In genomic region chrX:153700376-153700945, GRCh38 we compare ENCODE assay signal across 25 cellular contexts. TPM values are rescaled to one million over a fixed set of nuclear protein-coding genes. Genes with fewer than 3 reads are reported as not detected.
DNase-seq lines count a peak whose midpoint lies in the region; ATAC-seq and TF ChIP-seq lines count a peak whose summit lies in the region.
"Had no signal": no experiment of that assay in that cellular context is flagged by ENCODE, and none has a peak within 500 bp of the region (broad histone marks: within the 10 kb centered on the region; RNA-seq: fewer than 3 reads in every experiment).

No MANE protein-coding gene starts in this region.

- H3K79me2 ChIP-seq in mesendoderm (ENCODE audit: control insufficient read depth, insufficient read depth, low read length), result no peaks in the 10 kb centered on the region

- H3K27me3 Mint-ChIP-seq in MCF 10A (ENCODE audit: insufficient read depth, unreplicated experiment), result no peaks in the 10 kb centered on the region
- no peaks in the 10 kb centered on the region for H3K27me3 Mint-ChIP-seq in effector memory CD8-positive, alpha-beta T cell
- H3K27me3 Mint-ChIP-seq: activated CD8-positive, alpha-beta T cell treated with anti-CD3 and anti-CD28 coated beads for 36 hours; memory B cell had no signal

- H3K27ac Mint-ChIP-seq in MCF 10A (ENCODE audit: low read depth, unreplicated experiment), result no peak overlapping the region
- H3K27ac Mint-ChIP-seq in effector memory CD8-positive, alpha-beta T cell, result no peak overlapping the region
- H3K27ac Mint-ChIP-seq: activated CD8-positive, alpha-beta T cell treated with anti-CD3 and anti-CD28 coated beads for 36 hours; memory B cell had no signal

- DNase-seq in MCF 10A (ENCODE audit: unreplicated experiment), result no peak
- DNase-seq in left ventricle myocardium superior, result no peak
- peak in 1 of 2 donors; percentile 68 for DNase-seq in gastrocnemius medialis
- DNase-seq in globus pallidus (ENCODE audit: low spot score), result no peak
- DNase-seq in mesendoderm, result no peak
- no peak for DNase-seq in effector memory CD8-positive, alpha-beta T cell
- DNase-seq in body of pancreas, result no peak
- DNase-seq: activated CD8-positive, alpha-beta T cell treated with anti-CD3 and anti-CD28 coated beads for 36 hours; activated T-cell treated with anti-CD3 and anti-CD28 coated beads, Interleukin-2, amount 50 U/mL, for 4 hours; DMS53; NCI-H1092; NCI-H2081; NCI-H524 treated with DMSO at 0.1 percent for 48 hours; stimulated activated CD4-positive, alpha-beta T cell treated with anti-CD3 and anti-CD28 coated beads, Interleukin-2, amount 100 ng/mL, for 24 hours; substantia nigra had no signal

- H2BK5ac ChIP-seq in mesendoderm (ENCODE audit: low read length), result no peak overlapping the region

- H2AK5ac ChIP-seq in mesendoderm (ENCODE audit: low read length), result no peak overlapping the region

- no peak overlapping the region for H2BK120ac ChIP-seq in mesendoderm (ENCODE audit: low read depth, low read length)

- no peak overlapping the region for H3K56ac ChIP-seq in mesendoderm (ENCODE audit: low read length)

- POLR2A ChIA-PET in MCF 10A (lab: Yijun Ruan, JAX), result no interaction called here

- H3K27me3 ChIP-seq in gastrocnemius medialis, result no peaks in the 10 kb centered on the region
- no peaks in the 10 kb centered on the region for H3K27me3 ChIP-seq in mesendoderm (ENCODE audit: insufficient read depth, low read length, poor library complexity)
- no peaks in the 10 kb centered on the region for H3K27me3 ChIP-seq in body of pancreas

- H3K4me1 ChIP-seq in gastrocnemius medialis (peaks cover 27 to 74% of the 10 kb centered on the region in 2 donors), mesendoderm (ENCODE audit: control insufficient read depth, low read depth, low read length) (no peaks in the 10 kb centered on the region), body of pancreas (peaks cover 9% of the 10 kb centered on the region)
- H3K4me1 ChIP-seq: A549 had no signal

- H3K36me3 Mint-ChIP-seq in MCF 10A (ENCODE audit: insufficient read depth, unreplicated experiment), result peaks cover 44% of the 10 kb centered on the region
- peaks cover 17% of the 10 kb centered on the region for H3K36me3 Mint-ChIP-seq in effector memory CD8-positive, alpha-beta T cell (ENCODE audit: insufficient read depth)
- H3K36me3 Mint-ChIP-seq: activated naive CD4-positive, alpha-beta T cell treated with anti-CD3 and anti-CD28 coated beads, Interleukin-2, amount 50 U/mL, for 72 hours had no signal

- no peaks in the 10 kb centered on the region for H3K79me1 ChIP-seq in mesendoderm (ENCODE audit: low read length)

- no peak overlapping the region for H3K4me2 ChIP-seq in mesendoderm (ENCODE audit: low read length)
- H3K4me2 ChIP-seq: A549 had no signal

- ATAC-seq in left ventricle myocardium superior (peak; percentile 3), gastrocnemius medialis (peak; percentile 9 to 10), body of pancreas (no peak)
- ATAC-seq in effector memory CD8-positive, alpha-beta T cell (replicated peaks), result no peak
- ATAC-seq: A549; activated CD8-positive, alpha-beta T cell treated with anti-CD3 and anti-CD28 coated beads for 36 hours; activated naive CD4-positive, alpha-beta T cell treated with anti-CD3 and anti-CD28 coated beads, Interleukin-2, amount 50 U/mL, for 72 hours; activated T-cell treated with anti-CD3 and anti-CD28 coated beads, Interleukin-2, amount 50 U/mL, for 4 hours had no signal

- H3K4me3 ChIP-seq in gastrocnemius medialis (no peak overlapping the region), mesendoderm (ENCODE audit: low read length) (no peak overlapping the region), body of pancreas (no peak overlapping the region)
- H3K4me3 ChIP-seq: A549, coronary artery had no signal

- H3K23ac ChIP-seq in mesendoderm (ENCODE audit: low read length), result no peak overlapping the region

- no peak overlapping the region for H3K9ac ChIP-seq in mesendoderm (ENCODE audit: low read length)

- intact Hi-C loops in MCF 10A (cut with micrococcal nuclease), result no loop called here
- intact Hi-C loops in left ventricle myocardium superior (cut with micrococcal nuclease), result no loop called here
- intact Hi-C loops in gastrocnemius medialis (cut with DNase I; ENCODE audit: low total_unique reads), result loop anchor here (10.0 kb wide), 1 partner anchor 344 kb away; no protein-coding TSS in a partner anchor
- intact Hi-C loops in body of pancreas (cut with DNase I), result no loop called here

- H3K18ac ChIP-seq in mesendoderm (ENCODE audit: low read length), result no peak overlapping the region

- H3K36me3 ChIP-seq in gastrocnemius medialis, result no peaks in the 10 kb centered on the region
- no peaks in the 10 kb centered on the region for H3K36me3 ChIP-seq in mesendoderm (ENCODE audit: control insufficient read depth, insufficient read depth, low read length)
- no peaks in the 10 kb centered on the region for H3K36me3 ChIP-seq in body of pancreas (replicated peaks in 1 of 2; ENCODE audit: insufficient read depth in 1 of 2, low read depth in 2 of 2)

- no peak overlapping the region for H2BK15ac ChIP-seq in mesendoderm (replicated peaks; ENCODE audit: low read depth)

- TF ChIP-seq CTCF in C4-2B (conservative IDR thresholded peaks at IDR 0.05) (no peak), MCF 10A (IDR thresholded peaks at IDR 0.05; ENCODE audit: unreplicated experiment) (no peak), gastrocnemius medialis (IDR thresholded peaks at IDR 0.05 in 4 of 5, conservative IDR thresholded peaks at IDR 0.05 in 1 of 5) (no peak), body of pancreas (IDR thresholded peaks at IDR 0.05) (no peak)

- H3K4me1 Mint-ChIP-seq in MCF 10A (ENCODE audit: insufficient read depth, unreplicated experiment), result peaks cover 8% of the 10 kb centered on the region
- peaks cover 0 to 3% of the 10 kb centered on the region in 2 donors for H3K4me1 Mint-ChIP-seq in effector memory CD8-positive, alpha-beta T cell (ENCODE audit: low read depth in 2 of 2)
- H3K4me1 Mint-ChIP-seq: CD14-positive monocyte, memory B cell had no signal

- H3K9me3 ChIP-seq in gastrocnemius medialis (no peaks in the 10 kb centered on the region), body of pancreas (no peaks in the 10 kb centered on the region)
- H3K9me3 ChIP-seq: A549 had no signal

- TSS peak; percentile 85 for BruUV-seq in MCF 10A (replicated peaks; lab: Mats Ljungman, UMichigan)

- H4K5ac ChIP-seq in mesendoderm (ENCODE audit: low read length), result no peak overlapping the region

- in situ Hi-C loops in gastrocnemius medialis (cut with MboI; ENCODE audit: low sequenced_read_pairs in 4 of 4), result no loop called here

- no peak overlapping the region for H4K8ac ChIP-seq in mesendoderm (ENCODE audit: low read depth, low read length)

- no peak overlapping the region for H3K4ac ChIP-seq in mesendoderm (ENCODE audit: low read depth, low read length)

- no peak overlapping the region for H3K4me3 Mint-ChIP-seq in MCF 10A (ENCODE audit: unreplicated experiment)
- H3K4me3 Mint-ChIP-seq in effector memory CD8-positive, alpha-beta T cell, result no peak overlapping the region
- H3K4me3 Mint-ChIP-seq: activated CD8-positive, alpha-beta T cell treated with anti-CD3 and anti-CD28 coated beads for 36 hours; activated T-cell treated with anti-CD3 and anti-CD28 coated beads, Interleukin-2, amount 50 U/mL, for 4 hours; CD14-positive monocyte; memory B cell; neural crest cell had no signal

- WGBS in mesendoderm (ENCODE audit: extremely low coverage, insufficient coverage, low lambda C conversion rate), result no CpG with 5 or more reads among the region's 15 CpGs
- WGBS in body of pancreas, 2 donors, result 75 to 89% methylated on average over 9 to 14 of the region's 15 CpGs

- TF ChIP-seq POLR2A in gastrocnemius medialis (IDR thresholded peaks at IDR 0.05) (no peak), body of pancreas (IDR thresholded peaks at IDR 0.05) (no peak)

- CTCF ChIA-PET in MCF 10A (lab: Yijun Ruan, JAX), result interaction anchor here (0.7 to 1.8 kb wide), 2 partner anchors 161 to 171 kb away, joined by 3 to 6 read pairs; no protein-coding TSS in a partner anchor

- no peaks in the 10 kb centered on the region for H3K9me3 Mint-ChIP-seq in MCF 10A (ENCODE audit: unreplicated experiment)
- no peaks in the 10 kb centered on the region for H3K9me3 Mint-ChIP-seq in effector memory CD8-positive, alpha-beta T cell
- H3K9me3 Mint-ChIP-seq: activated CD8-positive, alpha-beta T cell treated with anti-CD3 and anti-CD28 coated beads for 36 hours; activated naive CD4-positive, alpha-beta T cell treated with anti-CD3 and anti-CD28 coated beads, Interleukin-2, amount 50 U/mL, for 72 hours; activated T-cell treated with anti-CD3 and anti-CD28 coated beads, Interleukin-2, amount 50 U/mL, for 4 hours; memory B cell; neural crest cell had no signal

- peak overlapping the region; percentile 90 for H3K27ac ChIP-seq in C4-2B
- peak overlapping the region; percentile 85 to 91 (median 90) for H3K27ac ChIP-seq in gastrocnemius medialis
- H3K27ac ChIP-seq in mesendoderm (ENCODE audit: low read depth, low read length), result no peak overlapping the region
- H3K27ac ChIP-seq in body of pancreas, result peak overlapping the region in 2 of 4 donors; percentile 4 to 47
- H3K27ac ChIP-seq: A549 had no signal

RNA-seq across cellular contexts. Expression of gene SLC6A8, which starts 12.7 kb away (rescaled TPM):
- total RNA-seq in MCF 10A (2022) (59.9 and 66.6 TPM in 2 replicates), left ventricle myocardium superior (208 TPM), gastrocnemius medialis (10 to 100 TPM; 40.1 to 78.1 (median 45.0) TPM), body of pancreas (10 to 100 TPM; 11.7 to 18.5 TPM)
- 26.9 TPM for polyA plus RNA-seq in mesendoderm (2013, experiment 1 of 2)
- 27.7 TPM for polyA plus RNA-seq in mesendoderm (2013, experiment 2 of 2)

RNA-seq across cellular contexts. Expression of gene BCAP31, which starts 23.7 kb away (rescaled TPM):
- total RNA-seq in MCF 10A (2022), result 197 and 203 TPM in 2 replicates
- 91.6 TPM for total RNA-seq in left ventricle myocardium superior
- total RNA-seq in gastrocnemius medialis, result 10 to 100 TPM; 41.5 to 91.9 (median 48.3) TPM
- 107 TPM for polyA plus RNA-seq in mesendoderm (2013, experiment 1 of 2)
- polyA plus RNA-seq in mesendoderm (2013, experiment 2 of 2), result 106 TPM
- 10 to 100 TPM; 64.6 TPM for total RNA-seq in body of pancreas

RNA-seq across cellular contexts. Expression of gene ABCD1, which starts 24.2 kb away (rescaled TPM):
- 3.5 and 4.1 TPM in 2 replicates for total RNA-seq in MCF 10A (2022)
- total RNA-seq in left ventricle myocardium superior, result 16.5 TPM
- total RNA-seq in gastrocnemius medialis, result 10 to 100 TPM; 19.9 to 54.6 (median 34.5) TPM
- polyA plus RNA-seq in mesendoderm (2013, experiment 1 of 2), result 13.0 TPM
- 12.3 TPM for polyA plus RNA-seq in mesendoderm (2013, experiment 2 of 2)
- total RNA-seq in body of pancreas, result 10 to 100 TPM; 11.2 to 31.6 TPM

RNA-seq across cellular contexts. Expression of gene PNCK, which starts 26.8 kb away (rescaled TPM):
- total RNA-seq in MCF 10A (2022) (not detected in 2 replicates), left ventricle myocardium superior (14.5 TPM), gastrocnemius medialis (1 to 10 TPM in 1 of 4 donors, under 1 TPM in 1, not detected in 2; 0.98 to 1.6 TPM), body of pancreas (not detected)
- 0.41 TPM for polyA plus RNA-seq in mesendoderm (2013, experiment 1 of 2)
- polyA plus RNA-seq in mesendoderm (2013, experiment 2 of 2), result 0.39 TPM
- total RNA-seq: glomerular endothelial cell; T-helper 2 cell treated with Interferon-gamma antibody and Interleukin-4, amounts not matched to agents 100 ng/mL and 5 ng/mL, for 36 hours had no signal
- polyA plus RNA-seq: CD14-positive monocyte had no signal

RNA-seq across cellular contexts. Expression of gene DUSP9, which starts 53.5 kb away (rescaled TPM):
- total RNA-seq in MCF 10A (2022) (not detected in 2 replicates), left ventricle myocardium superior (0.10 TPM), gastrocnemius medialis (not detected), body of pancreas (not detected)
- 0.51 TPM for polyA plus RNA-seq in mesendoderm (2013, experiment 1 of 2)
- 0.42 TPM for polyA plus RNA-seq in mesendoderm (2013, experiment 2 of 2)
- total RNA-seq: HT-29; T-helper 2 cell treated with Interferon-gamma antibody and Interleukin-4, amounts not matched to agents 100 ng/mL and 5 ng/mL, for 36 hours had no signal
- polyA plus RNA-seq: CD14-positive monocyte had no signal

Comparison
In these comparisons a context has a peak if more than half of its experiments do, and no peak if none do; other contexts are left out.
1. ATAC-seq: peak in left ventricle myocardium superior (single experiment) and gastrocnemius medialis (2 of 2); none in effector memory CD8-positive, alpha-beta T cell (single experiment) and body of pancreas (single experiment).